In genomic region chr12:21151184-21151583, GRCh38 we compare ENCODE assay signal across 38 cellular contexts. TPM values are rescaled to one million over a fixed set of nuclear protein-coding genes. Genes with fewer than 3 reads are reported as not detected.
"Had no signal": no experiment of that assay in that cellular context is flagged by ENCODE, and none has a peak within 500 bp of the region (broad histone marks: within the 10 kb centered on the region; RNA-seq: fewer than 3 reads in every experiment).

No MANE protein-coding gene starts in this region.

- H3K4me3 ChIP-seq: MG63 had no signal

- H3K36me3 ChIP-seq: MG63 had no signal

- H3K9me3 ChIP-seq: MG63 had no signal

- H3K27me3 ChIP-seq: MG63 had no signal

- DNase-seq: Karpas-422, Kasumi-1, MG63, MV-4-11, NCI-H1048, NCI-H1092, NCI-H1092 treated with DMSO at 0.1 percent for 48 hours, NCI-H1105, NCI-H1105 treated with DMSO at 0.1 percent for 48 hours, NCI-H1417, NCI-H1417 treated with DMSO at 0.1 percent for 48 hours, NCI-H1436, NCI-H1436 treated with DMSO at 0.1 percent for 48 hours, NCI-H146, NCI-H1694, NCI-H1694 treated with DMSO at 0.1 percent for 48 hours, NCI-H187, NCI-H187 treated with DMSO at 0.1 percent for 48 hours, NCI-H1930, NCI-H2029, NCI-H2029 treated with DMSO at 0.1 percent for 48 hours, NCI-H2081, NCI-H2081 treated with DMSO at 0.1 percent for 48 hours, NCI-H2107, NCI-H2171, NCI-H2171 treated with DMSO at 0.1 percent for 48 hours, NCI-H2227 treated with DMSO at 0.1 percent for 48 hours, NCI-H226, NCI-H345, NCI-H446, NCI-H446 treated with DMSO at 0.1 percent for 48 hours, NCI-H510A, NCI-H510A treated with DMSO at 0.1 percent for 48 hours, NCI-H524, NCI-H524 treated with DMSO at 0.1 percent for 48 hours had no signal

RNA-seq across cellular contexts. Expression of gene SLCO1B1, which starts 20.2 kb away (rescaled TPM):
- total RNA-seq: LHCN-M2, MCF 10A, NCI-H460 had no signal
